In genomic region chr5:109692011-109692410, GRCh38 we compare ENCODE assay signal across 8 cellular contexts. TPM values are rescaled to one million over a fixed set of nuclear protein-coding genes. Genes with fewer than 3 reads are reported as not detected.
DNase-seq lines count a peak whose midpoint lies in the region; ATAC-seq and TF ChIP-seq lines count a peak whose summit lies in the region.

No MANE protein-coding gene starts in this region.

- no peak for TF ChIP-seq CTCF in thoracic aorta (IDR thresholded peaks at IDR 0.05)

- no peaks in the 10 kb centered on the region for H3K9me3 Mint-ChIP-seq in activated T-cell treated with anti-CD3 and anti-CD28 coated beads, Interleukin-2, amount 50 U/mL, for 24 hours
- H3K9me3 Mint-ChIP-seq in activated CD8-positive, alpha-beta T cell treated with anti-CD3 and anti-CD28 coated beads, Interleukin-2, amount 10 ng/mL, durations not matched to agents 7 days and 5 days (ENCODE audit: insufficient read depth) = no peaks in the 10 kb centered on the region

- POLR2A ChIA-PET in activated CD8-positive, alpha-beta T cell treated with anti-CD3 and anti-CD28 coated beads, Interleukin-2, amount 10 ng/mL, durations not matched to agents 7 days and 5 days (lab: Charles Lee) = interaction anchor here (0.7 to 1.4 kb wide), 4 partner anchors 73 to 1310 kb away, joined by 3 to 5 read pairs (median 4); partner anchors contain the start of gene FBXL17

- no peaks in the 10 kb centered on the region for H3K27me3 ChIP-seq in thoracic aorta (replicated peaks; ENCODE audit: insufficient read depth)

- no peak for ATAC-seq in activated CD8-positive, alpha-beta T cell treated with anti-CD3 and anti-CD28 coated beads, Interleukin-2, amount 10 ng/mL, durations not matched to agents 7 days and 5 days
- ATAC-seq in thoracic aorta (ENCODE audit: insufficient number of reproducible peaks, low FRiP score, low read depth) (no peak), HG02588 (IDR thresholded peaks at IDR 0.05; ENCODE audit: unreplicated experiment) (no peak), GM18870 (IDR thresholded peaks at IDR 0.05; ENCODE audit: unreplicated experiment) (no peak)

- peaks cover 50% of the 10 kb centered on the region for H3K36me3 Mint-ChIP-seq in activated T-cell treated with anti-CD3 and anti-CD28 coated beads, Interleukin-2, amount 50 U/mL, for 24 hours (ENCODE audit: low read depth)
- H3K36me3 Mint-ChIP-seq in activated CD8-positive, alpha-beta T cell treated with anti-CD3 and anti-CD28 coated beads, Interleukin-2, amount 10 ng/mL, durations not matched to agents 7 days and 5 days (ENCODE audit: low read depth) = peaks cover 24% of the 10 kb centered on the region

- no peaks in the 10 kb centered on the region for H3K9me3 ChIP-seq in thoracic aorta

- H3K36me3 ChIP-seq in thoracic aorta = no peaks in the 10 kb centered on the region

- CTCF ChIA-PET in activated CD8-positive, alpha-beta T cell treated with anti-CD3 and anti-CD28 coated beads, Interleukin-2, amount 10 ng/mL, durations not matched to agents 7 days and 5 days (lab: Charles Lee) = interaction anchor here (0.7 to 1.9 kb wide), 5 partner anchors 10 to 641 kb away, joined by 3 to 11 read pairs (median 4); no protein-coding TSS in a partner anchor

- H3K4me3 ChIP-seq in iPS-11a (ENCODE audit: low read depth, low read length) = peak overlapping the region; percentile 85
- H3K4me3 ChIP-seq in thoracic aorta = peak overlapping the region; percentile 96

- H3K27me3 Mint-ChIP-seq in activated T-cell treated with anti-CD3 and anti-CD28 coated beads, Interleukin-2, amount 50 U/mL, for 24 hours = no peaks in the 10 kb centered on the region
- H3K27me3 Mint-ChIP-seq in activated CD8-positive, alpha-beta T cell treated with anti-CD3 and anti-CD28 coated beads, Interleukin-2, amount 10 ng/mL, durations not matched to agents 7 days and 5 days (ENCODE audit: low read depth) = no peaks in the 10 kb centered on the region

- peak overlapping the region; percentile 28 to 98 for H3K27ac ChIP-seq in thoracic aorta

- H3K4me1 ChIP-seq in thoracic aorta (ENCODE audit: control insufficient read depth in 1 of 2, low read depth in 2 of 2) = peaks cover 34 to 47% of the 10 kb centered on the region in 2 donors

- H3K4me3 Mint-ChIP-seq in activated T-cell treated with anti-CD3 and anti-CD28 coated beads, Interleukin-2, amount 50 U/mL, for 24 hours = peak overlapping the region; percentile 91
- H3K4me3 Mint-ChIP-seq in activated CD8-positive, alpha-beta T cell treated with anti-CD3 and anti-CD28 coated beads, Interleukin-2, amount 10 ng/mL, durations not matched to agents 7 days and 5 days = peak overlapping the region; percentile 87

- no peak for DNase-seq in activated T-cell treated with anti-CD3 and anti-CD28 coated beads, Interleukin-2, amount 50 U/mL, for 24 hours
- DNase-seq in activated T-cell treated with anti-CD3 and anti-CD28 coated beads, Interleukin-2, amount 50 U/mL, for 48 hours = no peak
- DNase-seq in activated CD8-positive, alpha-beta T cell treated with anti-CD3 and anti-CD28 coated beads, Interleukin-2, amount 10 ng/mL, durations not matched to agents 7 days and 5 days = no peak
- DNase-seq in thoracic aorta (ENCODE audit: low spot score) = no peak
- DNase-seq in activated CD8-positive, alpha-beta memory T cell treated with anti-CD3 and anti-CD28 coated beads for 24 hours = no peak

- peaks cover 63% of the 10 kb centered on the region for H3K4me1 Mint-ChIP-seq in activated T-cell treated with anti-CD3 and anti-CD28 coated beads, Interleukin-2, amount 50 U/mL, for 24 hours (ENCODE audit: low read depth)
- peaks cover 65% of the 10 kb centered on the region for H3K4me1 Mint-ChIP-seq in activated CD8-positive, alpha-beta T cell treated with anti-CD3 and anti-CD28 coated beads, Interleukin-2, amount 10 ng/mL, durations not matched to agents 7 days and 5 days (ENCODE audit: low read depth)

- H3K27ac Mint-ChIP-seq in activated T-cell treated with anti-CD3 and anti-CD28 coated beads, Interleukin-2, amount 50 U/mL, for 24 hours = peak overlapping the region; percentile 78
- H3K27ac Mint-ChIP-seq in activated CD8-positive, alpha-beta T cell treated with anti-CD3 and anti-CD28 coated beads, Interleukin-2, amount 10 ng/mL, durations not matched to agents 7 days and 5 days = peak overlapping the region; percentile 62

RNA-seq across cellular contexts. Expression of gene MAN2A1, which starts 2.3 kb away (rescaled TPM):
- total RNA-seq in activated CD8-positive, alpha-beta T cell treated with anti-CD3 and anti-CD28 coated beads, Interleukin-2, amount 10 ng/mL, durations not matched to agents 7 days and 5 days = 10 to 100 TPM; 26.3 to 28.3 TPM
- total RNA-seq in thoracic aorta = 10 to 100 TPM; 64.8 to 82.8 TPM
